In the genomic region with DNA sequence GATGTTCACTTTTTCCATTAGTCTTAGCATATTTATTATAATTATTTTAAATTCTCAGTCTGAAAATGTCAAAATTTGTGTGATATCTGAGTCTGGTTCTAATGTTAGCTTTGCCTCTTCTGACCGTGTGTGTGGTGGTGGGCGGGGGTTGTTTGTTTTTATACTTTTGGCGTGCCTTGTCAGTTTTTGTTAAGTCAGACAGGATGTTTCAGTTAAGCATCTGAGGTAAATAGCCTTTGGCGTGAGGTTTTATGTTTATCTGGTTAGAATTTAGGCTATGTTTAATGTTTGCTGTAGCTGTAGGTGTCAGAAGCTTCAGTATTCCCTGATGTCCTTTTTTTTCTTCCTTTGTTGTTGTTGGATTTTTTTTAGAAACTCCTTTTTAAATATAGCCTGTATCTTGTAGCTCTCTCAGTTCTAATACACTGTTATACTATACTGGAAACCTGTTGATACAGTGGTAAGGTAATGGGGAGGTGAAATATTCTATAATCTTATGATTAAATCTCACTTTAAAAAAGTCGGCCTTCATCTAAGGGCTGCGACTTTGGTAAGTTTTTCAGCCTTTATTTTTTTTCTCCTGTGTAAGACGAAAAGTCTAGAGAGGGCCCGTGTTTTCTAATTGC, we compare ENCODE assay signal across 9 cellular contexts.
A peak's percentile ranks its signal among the peaks of the same experiment; 100 is the strongest.
DNase-seq lines count a peak whose midpoint lies in the region; ATAC-seq and TF ChIP-seq lines count a peak whose summit lies in the region.
"Had no signal": no experiment of that assay in that cellular context is flagged by ENCODE, and none has a peak within 500 bp of the region (broad histone marks: within the 10 kb centered on the region; RNA-seq: fewer than 3 reads in every experiment).

No MANE protein-coding gene starts in this region.

- peak overlapping the region in 1 of 10 donors; percentile 25 for H3K4me3 Mint-ChIP-seq in naive thymus-derived CD8-positive, alpha-beta T cell

- no peak for TF ChIP-seq RAD21 in IMR-90 (IDR thresholded peaks at IDR 0.05; ENCODE audit: low read length)

- peak overlapping the region in 7 of 10 donors; percentile 7 to 83 (median 58) for H3K27ac Mint-ChIP-seq in naive thymus-derived CD8-positive, alpha-beta T cell

- peak; percentile 27; the same call in 1 of the 2 replicates for ATAC-seq in IMR-90 (ENCODE audit: low read depth)
- no peak for ATAC-seq in naive thymus-derived CD8-positive, alpha-beta T cell

- H2AK5ac ChIP-seq in IMR-90 (ENCODE audit: low read depth, low read length), result no peak overlapping the region

- H3K27me3 ChIP-seq in IMR-90 (ENCODE audit: control insufficient read depth, insufficient read depth, low read length) (no peaks in the 10 kb centered on the region), adrenal gland (no peaks in the 10 kb centered on the region), thyroid gland (no peaks in the 10 kb centered on the region)
- H3K27me3 ChIP-seq: transverse colon had no signal

- dilution Hi-C loops in IMR-90 (cut with HindIII; ENCODE audit: low sequenced_read_pairs, unreplicated experiment), result no loop called here

- CTCF ChIA-PET in IMR-90 (lab: Yijun Ruan, JAX), result no interaction called here

- no peak overlapping the region for H2BK120ac ChIP-seq in IMR-90 (ENCODE audit: low read depth, low read length)

- no peak overlapping the region for H3K23ac ChIP-seq in IMR-90 (ENCODE audit: low read depth, low read length)

- H4K5ac ChIP-seq in IMR-90 (ENCODE audit: low read depth, low read length), result no peak overlapping the region

- no peak overlapping the region for H3K4me3 ChIP-seq in IMR-90 (ENCODE audit: insufficient read depth, low read depth, low read length)
- H3K4me3 ChIP-seq in adrenal gland, result no peak overlapping the region
- H3K4me3 ChIP-seq in thyroid gland (replicated peaks in 1 of 3), result no peak overlapping the region
- H3K4me3 ChIP-seq: transverse colon had no signal

- H2BK20ac ChIP-seq in IMR-90 (ENCODE audit: low read depth, low read length), result no peak overlapping the region

- no peak overlapping the region for H3K27ac ChIP-seq in IMR-90 (ENCODE audit: insufficient read depth, low read length)
- H3K27ac ChIP-seq in adrenal gland, result peak overlapping the region in 3 of 5 donors; percentile 0 to 69 (median 5)
- H3K27ac ChIP-seq in thyroid gland, result no peak overlapping the region

- no peak for TF ChIP-seq POLR2A in IMR-90 (IDR thresholded peaks at IDR 0.05; ENCODE audit: low read depth, low read length)
- TF ChIP-seq POLR2A in adrenal gland (IDR thresholded peaks at IDR 0.05), result no peak
- no peak for TF ChIP-seq POLR2A in thyroid gland (IDR thresholded peaks at IDR 0.05)

- peaks cover 4% of the 10 kb centered on the region; the same call in 1 of the 2 replicates for H3K4me1 ChIP-seq in IMR-90 (ENCODE audit: control insufficient read depth, insufficient read depth, low read length)
- peaks cover 0 to 23% of the 10 kb centered on the region in 2 donors for H3K4me1 ChIP-seq in adrenal gland (replicated peaks in 1 of 2)
- H3K4me1 ChIP-seq in thyroid gland, result peaks cover 0 to 5% of the 10 kb centered on the region in 2 donors

- in situ Hi-C loops in IMR-90 (cut with MboI; ENCODE audit: low sequenced_read_pairs), result no loop called here

- no peak overlapping the region for H2BK15ac ChIP-seq in IMR-90 (ENCODE audit: low read depth, low read length)

- H3K27me3 Mint-ChIP-seq in naive thymus-derived CD8-positive, alpha-beta T cell, result no peaks in the 10 kb centered on the region

- peaks cover 9% of the 10 kb centered on the region for H3K9me1 ChIP-seq in IMR-90 (ENCODE audit: insufficient read depth, low read length)

- H3K36me3 ChIP-seq in IMR-90 (ENCODE audit: control insufficient read depth, insufficient read depth, low read length) (peaks cover 13% of the 10 kb centered on the region), adrenal gland (replicated peaks in 1 of 2) (peaks cover 0 to 6% of the 10 kb centered on the region in 2 donors), thyroid gland (peaks cover 4 to 9% of the 10 kb centered on the region in 2 donors)

- H3K9me3 ChIP-seq in IMR-90 (ENCODE audit: control insufficient read depth, insufficient read depth, low read length) (peaks cover 3% of the 10 kb centered on the region; the same call in 1 of the 2 replicates), adrenal gland (replicated peaks in 1 of 3) (no peaks in the 10 kb centered on the region), thyroid gland (no peaks in the 10 kb centered on the region)
- H3K9me3 ChIP-seq: transverse colon had no signal

- DNase-seq in DMS53 (lab: John Stamatoyannopoulos, UW) (peak; percentile 28), DMS53 treated with DMSO at 0.1 percent for 48 hours (lab: John Stamatoyannopoulos, UW; ENCODE audit: unreplicated experiment) (no peak), IMR-90 (peak; percentile 24), adrenal gland (no peak), occipital lobe (lab: John Stamatoyannopoulos, UW) (no peak), HuH-7 (ENCODE audit: low spot score) (no peak), thyroid gland (no peak)
- DNase-seq in naive thymus-derived CD8-positive, alpha-beta T cell, result no peak
- DNase-seq: transverse colon had no signal

- intact Hi-C loops in IMR-90 (cut with micrococcal nuclease) (no loop called here), adrenal gland (cut with DNase I) (no loop called here), thyroid gland (cut with DNase I) (no loop called here)

- H2BK5ac ChIP-seq in IMR-90 (ENCODE audit: low read depth, low read length, poor library complexity, severe bottlenecking), result no peak overlapping the region

- BruUV-seq in IMR-90 (replicated peaks; lab: Mats Ljungman, UMichigan), result no TSS peak

- H3K18ac ChIP-seq in IMR-90 (ENCODE audit: low read depth, low read length), result no peak overlapping the region

- H3K9ac ChIP-seq in IMR-90 (ENCODE audit: low read depth, low read length), result no peak overlapping the region

- H4K8ac ChIP-seq in IMR-90 (ENCODE audit: low read depth in 2 of 2, low read length in 2 of 2), result peak overlapping the region in 1 of 2 experiments; percentile 40; a peak in 1 of 4 replicates

- H3K56ac ChIP-seq in IMR-90 (ENCODE audit: extremely low read depth, insufficient read depth, low read length), result no peak overlapping the region

- H4K20me1 ChIP-seq in IMR-90 (ENCODE audit: insufficient read depth, low read length), result no peaks in the 10 kb centered on the region

- H2AFZ ChIP-seq in IMR-90 (replicated peaks; ENCODE audit: low read length, poor library complexity), result no peak overlapping the region

- peak overlapping the region; percentile 79; the same call in 1 of the 2 replicates for H3K4me2 ChIP-seq in IMR-90 (ENCODE audit: low read depth, low read length)

- 20% methylated on average over 1 of the region's 8 CpGs; no CpG with 5 or more reads in 1 of the 2 experiments for WGBS in IMR-90 (ENCODE audit: extremely low coverage in 2 of 2, insufficient read length in 1 of 2), 2 experiments
- 50 to 59% (median 55%) methylated on average over 8 of the region's 8 CpGs for WGBS in adrenal gland, 4 donors
- WGBS in thyroid gland, 2 donors, result 64 to 71% methylated on average over 8 of the region's 8 CpGs

- TF ChIP-seq CTCF in IMR-90 (conservative IDR thresholded peaks at IDR 0.05; ENCODE audit: low read depth, low read length) (no peak), adrenal gland (IDR thresholded peaks at IDR 0.05) (no peak), thyroid gland (IDR thresholded peaks at IDR 0.05) (no peak)

- H4K91ac ChIP-seq in IMR-90 (ENCODE audit: insufficient read depth, low read depth, low read length), result no peak overlapping the region; the same call in 1 of the 2 replicates

- H3K4me1 Mint-ChIP-seq in naive thymus-derived CD8-positive, alpha-beta T cell, result peaks cover 22 to 33% (median 27%) of the 10 kb centered on the region in 4 donors

- H3K79me1 ChIP-seq in IMR-90 (ENCODE audit: low read depth in 1 of 2, low read length in 2 of 2), result peaks cover 14 to 22% of the 10 kb centered on the region in 2 experiments; a peak in 3 of 4 replicates

- H3K4ac ChIP-seq in IMR-90 (ENCODE audit: low read depth, low read length), result no peak overlapping the region

- peaks cover 39 to 86% (median 71%) of the 10 kb centered on the region in 3 donors for H3K36me3 Mint-ChIP-seq in naive thymus-derived CD8-positive, alpha-beta T cell

- POLR2A ChIA-PET in IMR-90 (lab: Charles Lee; ENCODE audit: unreplicated experiment), result no interaction called here
- POLR2A ChIA-PET in naive thymus-derived CD8-positive, alpha-beta T cell (lab: Charles Lee), result no interaction called here

- no peak overlapping the region for H2AK9ac ChIP-seq in IMR-90 (replicated peaks; ENCODE audit: low read depth, low read length, poor library complexity)

- H3K9me3 Mint-ChIP-seq in naive thymus-derived CD8-positive, alpha-beta T cell, result peaks cover 0 to 4% (median 0%) of the 10 kb centered on the region in 9 donors

- no peak overlapping the region for H3K14ac ChIP-seq in IMR-90 (replicated peaks; ENCODE audit: low read depth, low read length)

TF ChIP-seq in IMR-90, 13 proteins besides CTCF, POLR2A, EP300 and RAD21 (continues in another document):
- TF ChIP-seq ELK1 (IDR thresholded peaks at IDR 0.05; ENCODE audit: borderline replicate concordance, low read depth, low read length) (no peak), NFE2L2 (IDR thresholded peaks at IDR 0.05; ENCODE audit: low read depth, low read length) (no peak), MXI1 (IDR thresholded peaks at IDR 0.05; ENCODE audit: borderline replicate concordance, low read depth, low read length) (no peak), FOS (IDR thresholded peaks at IDR 0.05; ENCODE audit: low read depth, low read length) (no peak), CHD1 (IDR thresholded peaks at IDR 0.05; ENCODE audit: low read depth, low read length) (no peak), MAFK (IDR thresholded peaks at IDR 0.05; ENCODE audit: low read depth, low read length) (no peak), RFX5 (IDR thresholded peaks at IDR 0.05; ENCODE audit: low read depth, low read length) (no peak), RCOR1 (IDR thresholded peaks at IDR 0.05; ENCODE audit: insufficient replicate concordance, low read length) (no peak), USF2 (IDR thresholded peaks at IDR 0.05; ENCODE audit: low read depth, low read length) (no peak)

Comparison
In these comparisons a context has a peak if more than half of its experiments do, and no peak if none do; other contexts are left out.
1. DNase-seq: peak in DMS53 (single experiment) and IMR-90 (single experiment); none in DMS53 treated with DMSO at 0.1 percent for 48 hours (single experiment), adrenal gland (0 of 7), naive thymus-derived CD8-positive, alpha-beta T cell (0 of 10), occipital lobe (single experiment), HuH-7 (single experiment) and thyroid gland (0 of 2).
2. H3K27ac ChIP-seq: peak in adrenal gland (3 of 5); none in IMR-90 (single experiment) and thyroid gland (0 of 3).